17 cellular contexts compared by ENCODE assay signal in genomic region chr4:37604464-37604863, GRCh38.
DNase-seq lines count a peak whose midpoint lies in the region; FAIRE-seq and TF ChIP-seq lines count a peak whose summit lies in the region.
"Had no signal": no experiment of that assay in that cellular context is flagged by ENCODE, and none has a peak within 500 bp of the region (broad histone marks: within the 10 kb centered on the region; RNA-seq: fewer than 3 reads in every experiment).

No MANE protein-coding gene starts in this region.

- H3K36me3 ChIP-seq in astrocyte (ENCODE audit: insufficient read depth, low read length) (no peaks in the 10 kb centered on the region), esophagus squamous epithelium (peaks cover 0 to 9% (median 0%) of the 10 kb centered on the region in 3 donors)

- no peak overlapping the region for H2AFZ ChIP-seq in astrocyte (ENCODE audit: low read depth, low read length)

- H3K4me1 ChIP-seq in astrocyte (ENCODE audit: insufficient read depth, low read length) (no peaks in the 10 kb centered on the region), esophagus squamous epithelium (peaks cover 0 to 16% (median 4%) of the 10 kb centered on the region in 3 donors)

- peaks cover 6% of the 10 kb centered on the region for H3K36me3 Mint-ChIP-seq in HFFc6 (ENCODE audit: low read depth)
- H3K36me3 Mint-ChIP-seq in astrocyte (ENCODE audit: low read depth, unreplicated experiment): peaks cover 8% of the 10 kb centered on the region
- H3K36me3 Mint-ChIP-seq in glutamatergic neuron (ENCODE audit: unreplicated experiment): peaks cover 14% of the 10 kb centered on the region

- H4K20me1 ChIP-seq in astrocyte (ENCODE audit: insufficient read depth, low read length): no peaks in the 10 kb centered on the region

- no peak overlapping the region for H3K4me3 Mint-ChIP-seq in HFFc6
- H3K4me3 Mint-ChIP-seq in astrocyte (ENCODE audit: unreplicated experiment): no peak overlapping the region
- H3K4me3 Mint-ChIP-seq in glutamatergic neuron (ENCODE audit: unreplicated experiment): no peak overlapping the region
- H3K4me3 Mint-ChIP-seq: activated CD8-positive, alpha-beta T cell treated with anti-CD3 and anti-CD28 coated beads for 36 hours; H9; stimulated activated naive B cell treated with anti-CD40 and anti-IgM and Interleukin-4, amounts not matched to agents 10 μg/mL and 1 μg/mL and 100 μg/mL, for 72 hours had no signal

- no peaks in the 10 kb centered on the region for H3K79me2 ChIP-seq in astrocyte (ENCODE audit: insufficient read depth, low read length)

- H3K4me2 ChIP-seq in astrocyte (ENCODE audit: low read length): peak overlapping the region; percentile 34

- intact Hi-C loops in esophagus squamous epithelium (cut with DNase I): loop anchor here (5.0 to 10.0 kb wide), 2 partner anchors 188 to 430 kb away; no protein-coding TSS in a partner anchor

- no peaks in the 10 kb centered on the region for H3K9me3 ChIP-seq in astrocyte (ENCODE audit: insufficient read depth, low read depth, low read length)
- H3K9me3 ChIP-seq in esophagus squamous epithelium: no peaks in the 10 kb centered on the region

- no peak overlapping the region for H3K9ac ChIP-seq in astrocyte (ENCODE audit: low read length)

- peaks cover 32% of the 10 kb centered on the region for H3K4me1 Mint-ChIP-seq in HFFc6 (ENCODE audit: low read depth)
- H3K4me1 Mint-ChIP-seq in astrocyte (ENCODE audit: low read depth, unreplicated experiment): peaks cover 12% of the 10 kb centered on the region
- peaks cover 3% of the 10 kb centered on the region for H3K4me1 Mint-ChIP-seq in glutamatergic neuron (ENCODE audit: low read depth, unreplicated experiment)

- TF ChIP-seq CTCF in AG10803 (conservative IDR thresholded peaks at IDR 0.05; ENCODE audit: low read length) (no peak), HFFc6 (IDR thresholded peaks at IDR 0.05) (no peak), astrocyte (IDR thresholded peaks at IDR 0.05; ENCODE audit: insufficient read depth, low read depth, low read length) (no peak), glutamatergic neuron (IDR thresholded peaks at IDR 0.05; ENCODE audit: partially characterized antibody, unreplicated experiment) (no peak), esophagus squamous epithelium (IDR thresholded peaks at IDR 0.05) (no peak)

- peak; percentile 63 for DNase-seq in AG10803 (ENCODE audit: low read depth)
- DNase-seq in HFFc6: peak; percentile 36
- DNase-seq in astrocyte (ENCODE audit: low read depth): peak; percentile 50
- DNase-seq in glutamatergic neuron: no peak
- no peak for DNase-seq in NCI-H1694 (lab: John Stamatoyannopoulos, UW)
- DNase-seq in esophagus squamous epithelium (lab: John Stamatoyannopoulos, UW): no peak
- no peak for DNase-seq in COLO668 (lab: John Stamatoyannopoulos, UW; ENCODE audit: unreplicated experiment)
- no peak for DNase-seq in SK-N-DZ (ENCODE audit: low spot score)
- DNase-seq: activated CD8-positive, alpha-beta T cell treated with anti-CD3 and anti-CD28 coated beads for 36 hours; activated naive CD4-positive, alpha-beta T cell; cerebellar nuclear complex; erythroblast; H9; NCI-H1092; NCI-H446; stimulated activated CD4-positive, alpha-beta T cell treated with anti-CD3 and anti-CD28 coated beads, Interleukin-2, amount 100 ng/mL, for 48 hours; stimulated activated naive B cell treated with anti-CD40 and anti-IgM and Interleukin-4, amounts not matched to agents 10 μg/mL and 1 μg/mL and 100 μg/mL, for 72 hours had no signal

- H3K27me3 Mint-ChIP-seq in HFFc6 (ENCODE audit: insufficient read depth) (no peaks in the 10 kb centered on the region), astrocyte (ENCODE audit: low read depth, unreplicated experiment) (no peaks in the 10 kb centered on the region), glutamatergic neuron (ENCODE audit: unreplicated experiment) (peaks cover 4% of the 10 kb centered on the region)
- H3K27me3 Mint-ChIP-seq: activated CD8-positive, alpha-beta T cell treated with anti-CD3 and anti-CD28 coated beads for 36 hours had no signal

- no peak for FAIRE-seq in astrocyte (lab: Jason Lieb, UNC)

- H3K4me3 ChIP-seq in AG10803 (ENCODE audit: low read length) (no peak overlapping the region), astrocyte (ENCODE audit: insufficient read depth, low read depth, low read length) (no peak overlapping the region), esophagus squamous epithelium (no peak overlapping the region)

- H3K27ac Mint-ChIP-seq in HFFc6: no peak overlapping the region; the same call in 1 of the 2 replicates
- H3K27ac Mint-ChIP-seq in astrocyte (ENCODE audit: unreplicated experiment): no peak overlapping the region
- H3K27ac Mint-ChIP-seq in glutamatergic neuron (ENCODE audit: unreplicated experiment): peak overlapping the region; percentile 2
- H3K27ac Mint-ChIP-seq: activated CD8-positive, alpha-beta T cell treated with anti-CD3 and anti-CD28 coated beads for 36 hours; H9; stimulated activated naive B cell treated with anti-CD40 and anti-IgM and Interleukin-4, amounts not matched to agents 10 μg/mL and 1 μg/mL and 100 μg/mL, for 72 hours had no signal

- H3K27me3 ChIP-seq in astrocyte (ENCODE audit: insufficient read depth, low read length): no peaks in the 10 kb centered on the region
- H3K27me3 ChIP-seq in esophagus squamous epithelium: no peaks in the 10 kb centered on the region

- no peak overlapping the region for H3K27ac ChIP-seq in astrocyte (ENCODE audit: low read depth, low read length)
- H3K27ac ChIP-seq in esophagus squamous epithelium: no peak overlapping the region

- no peak for TF ChIP-seq POLR2A in esophagus squamous epithelium (IDR thresholded peaks at IDR 0.05)

- 80 to 85% methylated on average over 4 of the region's 4 CpGs for WGBS in esophagus squamous epithelium, 2 donors

- H3K9me3 Mint-ChIP-seq in HFFc6 (no peaks in the 10 kb centered on the region), astrocyte (ENCODE audit: unreplicated experiment) (peaks cover 7% of the 10 kb centered on the region), glutamatergic neuron (ENCODE audit: unreplicated experiment) (peaks cover 4% of the 10 kb centered on the region)
- H3K9me3 Mint-ChIP-seq: activated CD8-positive, alpha-beta T cell treated with anti-CD3 and anti-CD28 coated beads for 36 hours had no signal

Comparison
In these comparisons a context has a peak if more than half of its experiments do, and no peak if none do; other contexts are left out.
1. DNase-seq: peak in AG10803 (single experiment), HFFc6 (single experiment) and astrocyte (single experiment); none in glutamatergic neuron (single experiment), NCI-H1694 (single experiment), esophagus squamous epithelium (single experiment), COLO668 (single experiment) and SK-N-DZ (single experiment).